22 cellular contexts compared by ENCODE assay signal in genomic region chr3:118688396-118688884, GRCh38.
DNase-seq lines count a peak whose midpoint lies in the region; ATAC-seq and TF ChIP-seq lines count a peak whose summit lies in the region.
"Had no signal": no experiment of that assay in that cellular context is flagged by ENCODE, and none has a peak within 500 bp of the region (broad histone marks: within the 10 kb centered on the region; RNA-seq: fewer than 3 reads in every experiment).

No MANE protein-coding gene starts in this region.

- no peak overlapping the region for H3K27ac ChIP-seq in PC-3 (ENCODE audit: low read length)
- H3K27ac ChIP-seq: KMS-11, Peyer's patch had no signal

- no peaks in the 10 kb centered on the region for H3K79me2 ChIP-seq in PC-3 (ENCODE audit: low read length)

- POLR2A ChIA-PET in PC-3 (lab: Charles Lee; ENCODE audit: unreplicated experiment): no interaction called here
- POLR2A ChIA-PET in activated CD4-positive, alpha-beta memory T cell treated with anti-CD3 and anti-CD28 coated beads for 36 hours (lab: Charles Lee): no interaction called here

- in situ Hi-C loops in HAP-1 (cut with MboI; ENCODE audit: low sequenced_read_pairs): no loop called here

- no peaks in the 10 kb centered on the region for H3K9me2 ChIP-seq in PC-3 (replicated peaks; ENCODE audit: low read length)

- H2AFZ ChIP-seq in PC-3 (ENCODE audit: low read length): no peak overlapping the region

- ATAC-seq in PC-3: no peak
- ATAC-seq: SK-N-SH treated with all-trans-retinoic acid at 6 μM for 48 hours had no signal

- H3K9ac ChIP-seq in PC-3 (ENCODE audit: low read length): no peak overlapping the region
- H3K9ac ChIP-seq: KMS-11 had no signal

- no peaks in the 10 kb centered on the region for H3K4me1 Mint-ChIP-seq in activated CD4-positive, alpha-beta memory T cell treated with anti-CD3 and anti-CD28 coated beads for 36 hours (ENCODE audit: low read depth)
- H3K4me1 Mint-ChIP-seq: B cell; CD4-positive, CD25-positive, alpha-beta regulatory T cell had no signal

- no peaks in the 10 kb centered on the region for H3K27me3 Mint-ChIP-seq in activated CD4-positive, alpha-beta memory T cell treated with anti-CD3 and anti-CD28 coated beads for 36 hours
- H3K27me3 Mint-ChIP-seq: B cell; CD4-positive, CD25-positive, alpha-beta regulatory T cell had no signal

- H3K9me3 ChIP-seq in PC-3 (ENCODE audit: low read length) (0 out of 2 replicates have a peak, but pooled peaks cover 4% of the 10 kb centered on the region), HAP-1 (peaks cover 2% of the 10 kb centered on the region; the same call in 1 of the 2 replicates)
- H3K9me3 ChIP-seq: Peyer's patch had no signal

- TF ChIP-seq CTCF in PC-3 (conservative IDR thresholded peaks at IDR 0.05; ENCODE audit: low read depth, low read length) (no peak), epithelial cell of esophagus (IDR thresholded peaks at IDR 0.05; ENCODE audit: insufficient read depth, low read depth, low read length, missing control alignments) (no peak)

- H3K9me3 Mint-ChIP-seq in activated CD4-positive, alpha-beta memory T cell treated with anti-CD3 and anti-CD28 coated beads for 36 hours: no peaks in the 10 kb centered on the region

- no peak overlapping the region for H3K27ac Mint-ChIP-seq in activated CD4-positive, alpha-beta memory T cell treated with anti-CD3 and anti-CD28 coated beads for 36 hours
- H3K27ac Mint-ChIP-seq: B cell; CD4-positive, CD25-positive, alpha-beta regulatory T cell had no signal

- no peak overlapping the region for H3K4me3 Mint-ChIP-seq in activated CD4-positive, alpha-beta memory T cell treated with anti-CD3 and anti-CD28 coated beads for 36 hours
- H3K4me3 Mint-ChIP-seq: B cell; CD4-positive, CD25-positive, alpha-beta regulatory T cell had no signal

- no peaks in the 10 kb centered on the region for H4K20me1 ChIP-seq in PC-3 (ENCODE audit: low read length)

- H3F3A ChIP-seq in PC-3 (ENCODE audit: low read length, unreplicated experiment): no peaks in the 10 kb centered on the region

- BruUV-seq in PC-3 (replicated peaks; lab: Mats Ljungman, UMichigan): no TSS peak

- H3K4me3 ChIP-seq in PC-3 (ENCODE audit: low read length) (no peak overlapping the region), epithelial cell of esophagus (ENCODE audit: low read length) (no peak overlapping the region), HAP-1 (no peak overlapping the region)
- H3K4me3 ChIP-seq: Peyer's patch had no signal

- intact Hi-C loops in PC-3 (cut with micrococcal nuclease): no loop called here
- intact Hi-C loops in activated CD4-positive, alpha-beta memory T cell treated with anti-CD3 and anti-CD28 coated beads for 36 hours (cut with micrococcal nuclease): no loop called here

- H3K27me3 ChIP-seq in PC-3 (ENCODE audit: low read length) (no peaks in the 10 kb centered on the region), HAP-1 (ENCODE audit: low read depth) (no peaks in the 10 kb centered on the region)
- H3K27me3 ChIP-seq: Peyer's patch had no signal

- DNase-seq in Daoy (ENCODE audit: low read depth) (peak; percentile 21), HPDE6-E6E7 (ENCODE audit: extremely low spot score) (peak; percentile 43), PC-3 (peak; percentile 51), epithelial cell of esophagus (ENCODE audit: low read depth) (peak; percentile 46), AML-193 (lab: John Stamatoyannopoulos, UW) (no peak), HAP-1 (ENCODE audit: low spot score in 2 of 2) (no peak), T1000 (lab: John Stamatoyannopoulos, UW) (no peak)
- no peak for DNase-seq in activated CD4-positive, alpha-beta memory T cell treated with anti-CD3 and anti-CD28 coated beads for 36 hours
- DNase-seq: Calu3; CD4-positive, CD25-positive, alpha-beta regulatory T cell; DMS79; H7; NCI-H1105 treated with DMSO at 0.1 percent for 48 hours; NCI-H187 treated with DMSO at 0.1 percent for 48 hours; NCI-H2171 treated with DMSO at 0.1 percent for 48 hours; NCI-H446 treated with DMSO at 0.1 percent for 48 hours; NCI-H774; Peyer's patch; SHP77 treated with DMSO at 0.1 percent for 48 hours had no signal

- H3K4me1 ChIP-seq in PC-3 (ENCODE audit: insufficient read depth, low read length) (no peaks in the 10 kb centered on the region), HAP-1 (peaks cover 18% of the 10 kb centered on the region)
- H3K4me1 ChIP-seq: Peyer's patch had no signal

- H3K36me3 ChIP-seq in PC-3 (ENCODE audit: low read depth, low read length): no peaks in the 10 kb centered on the region
- no peaks in the 10 kb centered on the region for H3K36me3 ChIP-seq in HAP-1 (replicated peaks)
- H3K36me3 ChIP-seq: Peyer's patch had no signal

- H3K36me3 Mint-ChIP-seq in activated CD4-positive, alpha-beta memory T cell treated with anti-CD3 and anti-CD28 coated beads for 36 hours: no peaks in the 10 kb centered on the region
- H3K36me3 Mint-ChIP-seq: CD4-positive, CD25-positive, alpha-beta regulatory T cell had no signal

- no peak overlapping the region for H3K4me2 ChIP-seq in PC-3 (ENCODE audit: low read length)
- H3K4me2 ChIP-seq: KMS-11 had no signal

- CTCF ChIA-PET in PC-3 (lab: Charles Lee): no interaction called here
- CTCF ChIA-PET in activated CD4-positive, alpha-beta memory T cell treated with anti-CD3 and anti-CD28 coated beads for 36 hours (lab: Charles Lee): no interaction called here

Comparison
In these comparisons a context has a peak if more than half of its experiments do, and no peak if none do; other contexts are left out.
1. DNase-seq: peak in Daoy (single experiment), HPDE6-E6E7 (single experiment), PC-3 (single experiment) and epithelial cell of esophagus (single experiment); none in AML-193 (0 of 2), activated CD4-positive, alpha-beta memory T cell treated with anti-CD3 and anti-CD28 coated beads for 36 hours (single experiment), HAP-1 (0 of 2) and T1000 (single experiment).